In the genomic region with DNA sequence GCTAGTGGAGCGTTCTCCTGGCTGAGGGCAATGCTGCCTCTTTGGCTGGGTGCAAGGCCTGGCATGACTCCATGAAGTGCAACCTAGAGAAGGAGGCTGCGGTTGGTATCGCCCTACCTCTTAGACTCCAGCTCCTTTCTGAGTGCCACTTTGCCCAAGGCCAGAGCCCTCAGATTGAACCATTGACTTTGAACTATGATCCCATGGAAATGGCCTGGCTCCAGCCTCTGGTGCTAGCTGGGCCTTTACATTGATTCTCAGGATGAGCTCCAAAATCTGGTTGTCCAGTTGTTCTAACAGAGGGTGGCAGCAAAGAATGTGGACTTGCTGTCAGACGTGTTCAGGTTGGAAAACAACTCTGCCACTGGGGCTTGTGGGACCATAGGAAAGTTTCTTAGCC, we compare ENCODE assay signal across 1 cellular context.
TF ChIP-seq lines count a peak whose summit lies in the region.

No MANE protein-coding gene starts in this region.

TF ChIP-seq in HepG2, 621 proteins besides CTCF, POLR2A, EP300 and RAD21 (continued from another document and continues in another):
- TF ChIP-seq ZNF672 (CRISPR knock-in tag; IDR thresholded peaks at IDR 0.05) (no peak), PHF8 (CRISPR knock-in tag; IDR thresholded peaks at IDR 0.05) (no peak), GFI1 (CRISPR knock-in tag; IDR thresholded peaks at IDR 0.05; ENCODE audit: borderline replicate concordance) (no peak), NCOR1 (IDR thresholded peaks at IDR 0.05; ENCODE audit: borderline replicate concordance, low read length) (0 out of 2 replicates have a peak, but pooled peaks have one; percentile 21), ATF2 (CRISPR knock-in tag; IDR thresholded peaks at IDR 0.05) (no peak), ZMYM4 (CRISPR knock-in tag; IDR thresholded peaks at IDR 0.05) (peak; percentile 33; the same call in 1 of the 2 replicates), ELF1 (CRISPR knock-in tag; IDR thresholded peaks at IDR 0.05) (no peak), ZNF34 (CRISPR knock-in tag; IDR thresholded peaks at IDR 0.05; ENCODE audit: borderline replicate concordance) (no peak), ZNF160 (CRISPR knock-in tag; IDR thresholded peaks at IDR 0.05) (no peak), SALL2 (CRISPR knock-in tag; IDR thresholded peaks at IDR 0.05) (no peak), ZNF674 (CRISPR knock-in tag; IDR thresholded peaks at IDR 0.05; ENCODE audit: low read depth) (no peak), ZSCAN9 (CRISPR knock-in tag; IDR thresholded peaks at IDR 0.05; ENCODE audit: borderline replicate concordance) (no peak), HIVEP1 (CRISPR knock-in tag; IDR thresholded peaks at IDR 0.05) (no peak), ERF (CRISPR knock-in tag; IDR thresholded peaks at IDR 0.05) (0 out of 2 replicates have a peak, but pooled peaks have one; percentile 35), KDM1A (CRISPR knock-in tag; IDR thresholded peaks at IDR 0.05) (no peak), DR1 (CRISPR knock-in tag; IDR thresholded peaks at IDR 0.05) (no peak), ZNF280D (CRISPR knock-in tag; IDR thresholded peaks at IDR 0.05) (no peak), ZGPAT (CRISPR knock-in tag; IDR thresholded peaks at IDR 0.05) (0 out of 2 replicates have a peak, but pooled peaks have one; percentile 30), SMARCC2 (IDR thresholded peaks at IDR 0.05) (no peak), EED (CRISPR knock-in tag; IDR thresholded peaks at IDR 0.05) (no peak), IRF2 (CRISPR knock-in tag; IDR thresholded peaks at IDR 0.05) (0 out of 2 replicates have a peak, but pooled peaks have one; percentile 38), ZNF780A (CRISPR knock-in tag; IDR thresholded peaks at IDR 0.05) (no peak), SPEN (CRISPR knock-in tag; IDR thresholded peaks at IDR 0.05; ENCODE audit: low read depth) (0 out of 2 replicates have a peak, but pooled peaks have one; percentile 20), RXRA (CRISPR knock-in tag; IDR thresholded peaks at IDR 0.05) (0 out of 2 replicates have a peak, but pooled peaks have one; percentile 32), HMG20B (CRISPR knock-in tag; conservative IDR thresholded peaks at IDR 0.05) (no peak), MED1 (CRISPR knock-in tag; IDR thresholded peaks at IDR 0.05) (peak; percentile 45), ZNF562 (CRISPR knock-in tag; IDR thresholded peaks at IDR 0.05; ENCODE audit: borderline replicate concordance) (no peak), SSRP1 (CRISPR knock-in tag; IDR thresholded peaks at IDR 0.05) (no peak), ZNF260 (CRISPR knock-in tag; IDR thresholded peaks at IDR 0.05; ENCODE audit: borderline replicate concordance, low read depth) (no peak), IRX3 (CRISPR knock-in tag; IDR thresholded peaks at IDR 0.05; ENCODE audit: borderline replicate concordance, low read depth) (0 out of 2 replicates have a peak, but pooled peaks have one; percentile 31), MATR3 (CRISPR knock-in tag; IDR thresholded peaks at IDR 0.05) (no peak)
- TF ChIP-seq, protein P1, sequence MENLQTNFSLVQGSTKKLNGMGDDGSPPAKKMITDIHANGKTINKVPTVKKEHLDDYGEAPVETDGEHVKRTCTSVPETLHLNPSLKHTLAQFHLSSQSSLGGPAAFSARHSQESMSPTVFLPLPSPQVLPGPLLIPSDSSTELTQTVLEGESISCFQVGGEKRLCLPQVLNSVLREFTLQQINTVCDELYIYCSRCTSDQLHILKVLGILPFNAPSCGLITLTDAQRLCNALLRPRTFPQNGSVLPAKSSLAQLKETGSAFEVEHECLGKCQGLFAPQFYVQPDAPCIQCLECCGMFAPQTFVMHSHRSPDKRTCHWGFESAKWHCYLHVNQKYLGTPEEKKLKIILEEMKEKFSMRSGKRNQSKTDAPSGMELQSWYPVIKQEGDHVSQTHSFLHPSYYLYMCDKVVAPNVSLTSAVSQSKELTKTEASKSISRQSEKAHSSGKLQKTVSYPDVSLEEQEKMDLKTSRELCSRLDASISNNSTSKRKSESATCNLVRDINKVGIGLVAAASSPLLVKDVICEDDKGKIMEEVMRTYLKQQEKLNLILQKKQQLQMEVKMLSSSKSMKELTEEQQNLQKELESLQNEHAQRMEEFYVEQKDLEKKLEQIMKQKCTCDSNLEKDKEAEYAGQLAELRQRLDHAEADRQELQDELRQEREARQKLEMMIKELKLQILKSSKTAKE (CRISPR knock-in tag; IDR thresholded peaks at IDR 0.05; ENCODE audit: borderline replicate concordance): no peak
- TF ChIP-seq, protein P2, sequence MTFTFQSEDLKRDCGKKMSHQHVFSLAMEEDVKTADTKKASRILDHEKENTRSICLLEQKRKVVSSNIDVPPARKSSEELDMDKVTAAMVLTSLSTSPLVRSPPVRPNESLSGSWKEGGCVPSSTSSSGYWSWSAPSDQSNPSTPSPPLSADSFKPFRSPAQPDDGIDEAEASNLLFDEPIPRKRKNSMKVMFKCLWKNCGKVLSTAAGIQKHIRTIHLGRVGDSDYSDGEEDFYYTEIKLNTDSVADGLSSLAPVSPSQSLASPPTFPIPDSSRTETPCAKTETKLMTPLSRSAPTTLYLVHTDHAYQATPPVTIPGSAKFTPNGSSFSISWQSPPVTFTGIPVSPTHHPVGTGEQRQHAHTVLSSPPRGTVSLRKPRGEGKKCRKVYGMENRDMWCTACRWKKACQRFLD (CRISPR knock-in tag; IDR thresholded peaks at IDR 0.05; ENCODE audit: borderline replicate concordance): no peak
- TF ChIP-seq, protein P3, sequence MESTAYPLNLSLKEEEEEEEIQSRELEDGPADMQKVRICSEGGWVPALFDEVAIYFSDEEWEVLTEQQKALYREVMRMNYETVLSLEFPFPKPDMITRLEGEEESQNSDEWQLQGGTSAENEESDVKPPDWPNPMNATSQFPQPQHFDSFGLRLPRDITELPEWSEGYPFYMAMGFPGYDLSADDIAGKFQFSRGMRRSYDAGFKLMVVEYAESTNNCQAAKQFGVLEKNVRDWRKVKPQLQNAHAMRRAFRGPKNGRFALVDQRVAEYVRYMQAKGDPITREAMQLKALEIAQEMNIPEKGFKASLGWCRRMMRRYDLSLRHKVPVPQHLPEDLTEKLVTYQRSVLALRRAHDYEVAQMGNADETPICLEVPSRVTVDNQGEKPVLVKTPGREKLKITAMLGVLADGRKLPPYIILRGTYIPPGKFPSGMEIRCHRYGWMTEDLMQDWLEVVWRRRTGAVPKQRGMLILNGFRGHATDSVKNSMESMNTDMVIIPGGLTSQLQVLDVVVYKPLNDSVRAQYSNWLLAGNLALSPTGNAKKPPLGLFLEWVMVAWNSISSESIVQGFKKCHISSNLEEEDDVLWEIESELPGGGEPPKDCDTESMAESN (CRISPR knock-in tag; conservative IDR thresholded peaks at IDR 0.05): no peak
- TF ChIP-seq, protein P4, sequence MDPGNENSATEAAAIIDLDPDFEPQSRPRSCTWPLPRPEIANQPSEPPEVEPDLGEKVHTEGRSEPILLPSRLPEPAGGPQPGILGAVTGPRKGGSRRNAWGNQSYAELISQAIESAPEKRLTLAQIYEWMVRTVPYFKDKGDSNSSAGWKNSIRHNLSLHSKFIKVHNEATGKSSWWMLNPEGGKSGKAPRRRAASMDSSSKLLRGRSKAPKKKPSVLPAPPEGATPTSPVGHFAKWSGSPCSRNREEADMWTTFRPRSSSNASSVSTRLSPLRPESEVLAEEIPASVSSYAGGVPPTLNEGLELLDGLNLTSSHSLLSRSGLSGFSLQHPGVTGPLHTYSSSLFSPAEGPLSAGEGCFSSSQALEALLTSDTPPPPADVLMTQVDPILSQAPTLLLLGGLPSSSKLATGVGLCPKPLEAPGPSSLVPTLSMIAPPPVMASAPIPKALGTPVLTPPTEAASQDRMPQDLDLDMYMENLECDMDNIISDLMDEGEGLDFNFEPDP (CRISPR knock-in tag; conservative IDR thresholded peaks at IDR 0.05): no peak
- TF ChIP-seq, protein P5, sequence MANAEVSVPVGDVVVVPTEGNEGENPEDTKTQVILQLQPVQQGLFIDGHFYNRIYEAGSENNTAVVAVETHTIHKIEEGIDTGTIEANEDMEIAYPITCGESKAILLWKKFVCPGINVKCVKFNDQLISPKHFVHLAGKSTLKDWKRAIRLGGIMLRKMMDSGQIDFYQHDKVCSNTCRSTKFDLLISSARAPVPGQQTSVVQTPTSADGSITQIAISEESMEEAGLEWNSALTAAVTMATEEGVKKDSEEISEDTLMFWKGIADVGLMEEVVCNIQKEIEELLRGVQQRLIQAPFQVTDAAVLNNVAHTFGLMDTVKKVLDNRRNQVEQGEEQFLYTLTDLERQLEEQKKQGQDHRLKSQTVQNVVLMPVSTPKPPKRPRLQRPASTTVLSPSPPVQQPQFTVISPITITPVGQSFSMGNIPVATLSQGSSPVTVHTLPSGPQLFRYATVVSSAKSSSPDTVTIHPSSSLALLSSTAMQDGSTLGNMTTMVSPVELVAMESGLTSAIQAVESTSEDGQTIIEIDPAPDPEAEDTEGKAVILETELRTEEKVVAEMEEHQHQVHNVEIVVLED (CRISPR knock-in tag; IDR thresholded peaks at IDR 0.05; ENCODE audit: borderline replicate concordance): no peak
- TF ChIP-seq, protein P6, sequence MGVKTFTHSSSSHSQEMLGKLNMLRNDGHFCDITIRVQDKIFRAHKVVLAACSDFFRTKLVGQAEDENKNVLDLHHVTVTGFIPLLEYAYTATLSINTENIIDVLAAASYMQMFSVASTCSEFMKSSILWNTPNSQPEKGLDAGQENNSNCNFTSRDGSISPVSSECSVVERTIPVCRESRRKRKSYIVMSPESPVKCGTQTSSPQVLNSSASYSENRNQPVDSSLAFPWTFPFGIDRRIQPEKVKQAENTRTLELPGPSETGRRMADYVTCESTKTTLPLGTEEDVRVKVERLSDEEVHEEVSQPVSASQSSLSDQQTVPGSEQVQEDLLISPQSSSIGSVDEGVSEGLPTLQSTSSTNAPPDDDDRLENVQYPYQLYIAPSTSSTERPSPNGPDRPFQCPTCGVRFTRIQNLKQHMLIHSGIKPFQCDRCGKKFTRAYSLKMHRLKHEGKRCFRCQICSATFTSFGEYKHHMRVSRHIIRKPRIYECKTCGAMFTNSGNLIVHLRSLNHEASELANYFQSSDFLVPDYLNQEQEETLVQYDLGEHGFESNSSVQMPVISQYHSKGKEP (CRISPR knock-in tag; IDR thresholded peaks at IDR 0.05): no peak
- TF ChIP-seq, protein P7, sequence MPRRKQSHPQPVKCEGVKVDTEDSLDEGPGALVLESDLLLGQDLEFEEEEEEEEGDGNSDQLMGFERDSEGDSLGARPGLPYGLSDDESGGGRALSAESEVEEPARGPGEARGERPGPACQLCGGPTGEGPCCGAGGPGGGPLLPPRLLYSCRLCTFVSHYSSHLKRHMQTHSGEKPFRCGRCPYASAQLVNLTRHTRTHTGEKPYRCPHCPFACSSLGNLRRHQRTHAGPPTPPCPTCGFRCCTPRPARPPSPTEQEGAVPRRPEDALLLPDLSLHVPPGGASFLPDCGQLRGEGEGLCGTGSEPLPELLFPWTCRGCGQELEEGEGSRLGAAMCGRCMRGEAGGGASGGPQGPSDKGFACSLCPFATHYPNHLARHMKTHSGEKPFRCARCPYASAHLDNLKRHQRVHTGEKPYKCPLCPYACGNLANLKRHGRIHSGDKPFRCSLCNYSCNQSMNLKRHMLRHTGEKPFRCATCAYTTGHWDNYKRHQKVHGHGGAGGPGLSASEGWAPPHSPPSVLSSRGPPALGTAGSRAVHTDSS (CRISPR knock-in tag; conservative IDR thresholded peaks at IDR 0.05): no peak
